Comparison of ENCODE assay signal across 2 cellular contexts in the genomic region with DNA sequence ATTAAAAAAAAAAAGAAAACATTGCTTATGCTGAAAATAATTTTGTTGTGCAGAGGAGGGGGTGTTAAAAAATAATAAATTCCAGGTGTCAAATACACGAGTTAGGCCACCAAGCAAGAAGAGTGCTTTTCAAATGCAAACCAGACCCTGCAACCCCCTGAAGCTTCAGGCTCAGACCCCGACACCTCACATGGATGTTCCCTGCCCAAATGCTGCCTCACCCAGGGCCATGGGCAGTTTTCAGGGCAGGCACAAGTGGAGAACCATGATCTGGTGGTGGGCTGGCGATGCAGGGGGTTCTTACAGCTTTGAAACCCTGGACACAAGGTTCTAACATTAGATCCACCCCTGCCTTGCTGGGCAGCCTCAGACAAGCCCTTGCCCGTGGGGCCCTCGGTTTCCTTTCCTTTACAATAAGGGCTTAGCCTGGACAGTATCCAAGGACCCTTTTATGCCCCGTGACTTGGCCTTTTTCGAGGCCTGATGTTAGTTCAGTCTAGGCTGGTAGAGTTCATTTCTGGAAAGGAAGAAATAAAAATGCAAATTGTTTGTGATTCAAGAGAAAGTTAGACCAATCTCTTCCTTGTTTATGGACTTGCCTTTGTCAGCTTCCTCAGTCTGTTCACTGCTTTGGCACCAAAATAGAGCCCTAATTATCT.
TF ChIP-seq lines count a peak whose summit lies in the region.

No MANE protein-coding gene starts in this region.

TF ChIP-seq in GM23338, 12 proteins besides CTCF, POLR2A, EP300 and RAD21 (continues in another document):
- TF ChIP-seq ZNF331 (CRISPR knock-in tag; IDR thresholded peaks at IDR 0.05; ENCODE audit: low read depth) (no peak), ZNF114 (CRISPR knock-in tag; IDR thresholded peaks at IDR 0.05) (no peak), STAT1 (IDR thresholded peaks at IDR 0.05; ENCODE audit: unreplicated experiment) (no peak), NANOG (IDR thresholded peaks at IDR 0.05; ENCODE audit: borderline replicate concordance) (no peak), EZH2phosphoT487 (IDR thresholded peaks at IDR 0.05; ENCODE audit: unreplicated experiment) (no peak)
- TF ChIP-seq, protein P1, sequence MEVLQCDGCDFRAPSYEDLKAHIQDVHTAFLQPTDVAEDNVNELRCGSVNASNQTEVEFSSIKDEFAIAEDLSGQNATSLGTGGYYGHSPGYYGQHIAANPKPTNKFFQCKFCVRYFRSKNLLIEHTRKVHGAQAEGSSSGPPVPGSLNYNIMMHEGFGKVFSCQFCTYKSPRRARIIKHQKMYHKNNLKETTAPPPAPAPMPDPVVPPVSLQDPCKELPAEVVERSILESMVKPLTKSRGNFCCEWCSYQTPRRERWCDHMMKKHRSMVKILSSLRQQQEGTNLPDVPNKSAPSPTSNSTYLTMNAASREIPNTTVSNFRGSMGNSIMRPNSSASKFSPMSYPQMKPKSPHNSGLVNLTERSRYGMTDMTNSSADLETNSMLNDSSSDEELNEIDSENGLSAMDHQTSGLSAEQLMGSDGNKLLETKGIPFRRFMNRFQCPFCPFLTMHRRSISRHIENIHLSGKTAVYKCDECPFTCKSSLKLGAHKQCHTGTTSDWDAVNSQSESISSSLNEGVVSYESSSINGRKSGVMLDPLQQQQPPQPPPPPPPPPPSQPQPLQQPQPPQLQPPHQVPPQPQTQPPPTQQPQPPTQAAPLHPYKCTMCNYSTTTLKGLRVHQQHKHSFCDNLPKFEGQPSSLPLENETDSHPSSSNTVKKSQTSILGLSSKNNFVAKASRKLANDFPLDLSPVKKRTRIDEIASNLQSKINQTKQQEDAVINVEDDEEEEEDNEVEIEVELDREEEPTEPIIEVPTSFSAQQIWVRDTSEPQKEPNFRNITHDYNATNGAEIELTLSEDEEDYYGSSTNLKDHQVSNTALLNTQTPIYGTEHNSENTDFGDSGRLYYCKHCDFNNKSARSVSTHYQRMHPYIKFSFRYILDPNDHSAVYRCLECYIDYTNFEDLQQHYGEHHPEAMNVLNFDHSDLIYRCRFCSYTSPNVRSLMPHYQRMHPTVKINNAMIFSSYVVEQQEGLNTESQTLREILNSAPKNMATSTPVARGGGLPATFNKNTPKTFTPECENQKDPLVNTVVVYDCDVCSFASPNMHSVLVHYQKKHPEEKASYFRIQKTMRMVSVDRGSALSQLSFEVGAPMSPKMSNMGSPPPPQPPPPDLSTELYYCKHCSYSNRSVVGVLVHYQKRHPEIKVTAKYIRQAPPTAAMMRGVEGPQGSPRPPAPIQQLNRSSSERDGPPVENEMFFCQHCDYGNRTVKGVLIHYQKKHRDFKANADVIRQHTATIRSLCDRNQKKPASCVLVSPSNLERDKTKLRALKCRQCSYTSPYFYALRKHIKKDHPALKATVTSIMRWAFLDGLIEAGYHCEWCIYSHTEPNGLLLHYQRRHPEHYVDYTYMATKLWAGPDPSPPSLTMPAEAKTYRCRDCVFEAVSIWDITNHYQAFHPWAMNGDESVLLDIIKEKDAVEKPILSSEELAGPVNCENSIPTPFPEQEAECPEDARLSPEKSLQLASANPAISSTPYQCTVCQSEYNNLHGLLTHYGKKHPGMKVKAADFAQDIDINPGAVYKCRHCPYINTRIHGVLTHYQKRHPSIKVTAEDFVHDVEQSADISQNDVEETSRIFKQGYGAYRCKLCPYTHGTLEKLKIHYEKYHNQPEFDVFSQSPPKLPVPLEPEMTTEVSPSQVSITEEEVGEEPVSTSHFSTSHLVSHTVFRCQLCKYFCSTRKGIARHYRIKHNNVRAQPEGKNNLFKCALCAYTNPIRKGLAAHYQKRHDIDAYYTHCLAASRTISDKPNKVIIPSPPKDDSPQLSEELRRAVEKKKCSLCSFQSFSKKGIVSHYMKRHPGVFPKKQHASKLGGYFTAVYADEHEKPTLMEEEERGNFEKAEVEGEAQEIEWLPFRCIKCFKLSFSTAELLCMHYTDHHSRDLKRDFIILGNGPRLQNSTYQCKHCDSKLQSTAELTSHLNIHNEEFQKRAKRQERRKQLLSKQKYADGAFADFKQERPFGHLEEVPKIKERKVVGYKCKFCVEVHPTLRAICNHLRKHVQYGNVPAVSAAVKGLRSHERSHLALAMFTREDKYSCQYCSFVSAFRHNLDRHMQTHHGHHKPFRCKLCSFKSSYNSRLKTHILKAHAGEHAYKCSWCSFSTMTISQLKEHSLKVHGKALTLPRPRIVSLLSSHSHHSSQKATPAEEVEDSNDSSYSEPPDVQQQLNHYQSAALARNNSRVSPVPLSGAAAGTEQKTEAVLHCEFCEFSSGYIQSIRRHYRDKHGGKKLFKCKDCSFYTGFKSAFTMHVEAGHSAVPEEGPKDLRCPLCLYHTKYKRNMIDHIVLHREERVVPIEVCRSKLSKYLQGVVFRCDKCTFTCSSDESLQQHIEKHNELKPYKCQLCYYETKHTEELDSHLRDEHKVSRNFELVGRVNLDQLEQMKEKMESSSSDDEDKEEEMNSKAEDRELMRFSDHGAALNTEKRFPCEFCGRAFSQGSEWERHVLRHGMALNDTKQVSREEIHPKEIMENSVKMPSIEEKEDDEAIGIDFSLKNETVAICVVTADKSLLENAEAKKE (CRISPR knock-in tag; IDR thresholded peaks at IDR 0.05), result no peak
- TF ChIP-seq, protein P2, sequence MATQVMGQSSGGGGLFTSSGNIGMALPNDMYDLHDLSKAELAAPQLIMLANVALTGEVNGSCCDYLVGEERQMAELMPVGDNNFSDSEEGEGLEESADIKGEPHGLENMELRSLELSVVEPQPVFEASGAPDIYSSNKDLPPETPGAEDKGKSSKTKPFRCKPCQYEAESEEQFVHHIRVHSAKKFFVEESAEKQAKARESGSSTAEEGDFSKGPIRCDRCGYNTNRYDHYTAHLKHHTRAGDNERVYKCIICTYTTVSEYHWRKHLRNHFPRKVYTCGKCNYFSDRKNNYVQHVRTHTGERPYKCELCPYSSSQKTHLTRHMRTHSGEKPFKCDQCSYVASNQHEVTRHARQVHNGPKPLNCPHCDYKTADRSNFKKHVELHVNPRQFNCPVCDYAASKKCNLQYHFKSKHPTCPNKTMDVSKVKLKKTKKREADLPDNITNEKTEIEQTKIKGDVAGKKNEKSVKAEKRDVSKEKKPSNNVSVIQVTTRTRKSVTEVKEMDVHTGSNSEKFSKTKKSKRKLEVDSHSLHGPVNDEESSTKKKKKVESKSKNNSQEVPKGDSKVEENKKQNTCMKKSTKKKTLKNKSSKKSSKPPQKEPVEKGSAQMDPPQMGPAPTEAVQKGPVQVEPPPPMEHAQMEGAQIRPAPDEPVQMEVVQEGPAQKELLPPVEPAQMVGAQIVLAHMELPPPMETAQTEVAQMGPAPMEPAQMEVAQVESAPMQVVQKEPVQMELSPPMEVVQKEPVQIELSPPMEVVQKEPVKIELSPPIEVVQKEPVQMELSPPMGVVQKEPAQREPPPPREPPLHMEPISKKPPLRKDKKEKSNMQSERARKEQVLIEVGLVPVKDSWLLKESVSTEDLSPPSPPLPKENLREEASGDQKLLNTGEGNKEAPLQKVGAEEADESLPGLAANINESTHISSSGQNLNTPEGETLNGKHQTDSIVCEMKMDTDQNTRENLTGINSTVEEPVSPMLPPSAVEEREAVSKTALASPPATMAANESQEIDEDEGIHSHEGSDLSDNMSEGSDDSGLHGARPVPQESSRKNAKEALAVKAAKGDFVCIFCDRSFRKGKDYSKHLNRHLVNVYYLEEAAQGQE (IDR thresholded peaks at IDR 0.05; ENCODE audit: unreplicated experiment), result no peak
- TF ChIP-seq, protein P3, sequence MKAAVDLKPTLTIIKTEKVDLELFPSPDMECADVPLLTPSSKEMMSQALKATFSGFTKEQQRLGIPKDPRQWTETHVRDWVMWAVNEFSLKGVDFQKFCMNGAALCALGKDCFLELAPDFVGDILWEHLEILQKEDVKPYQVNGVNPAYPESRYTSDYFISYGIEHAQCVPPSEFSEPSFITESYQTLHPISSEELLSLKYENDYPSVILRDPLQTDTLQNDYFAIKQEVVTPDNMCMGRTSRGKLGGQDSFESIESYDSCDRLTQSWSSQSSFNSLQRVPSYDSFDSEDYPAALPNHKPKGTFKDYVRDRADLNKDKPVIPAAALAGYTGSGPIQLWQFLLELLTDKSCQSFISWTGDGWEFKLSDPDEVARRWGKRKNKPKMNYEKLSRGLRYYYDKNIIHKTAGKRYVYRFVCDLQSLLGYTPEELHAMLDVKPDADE (IDR thresholded peaks at IDR 0.05), result no peak

TF ChIP-seq in H1, 55 proteins besides CTCF, POLR2A, EP300 and RAD21:
- TF ChIP-seq JUND (IDR thresholded peaks at IDR 0.05; ENCODE audit: low read length) (no peak), HDAC6 (IDR thresholded peaks at IDR 0.05; ENCODE audit: low read depth, low read length) (no peak), BRCA1 (IDR thresholded peaks at IDR 0.05; ENCODE audit: low read depth, low read length) (no peak), MAFK (IDR thresholded peaks at IDR 0.05; ENCODE audit: low read depth, low read length) (no peak), CREB1 (IDR thresholded peaks at IDR 0.05) (no peak), KDM4A (IDR thresholded peaks at IDR 0.05; ENCODE audit: low read depth, low read length, severe bottlenecking) (no peak), TAF1 (IDR thresholded peaks at IDR 0.05; ENCODE audit: low read depth, low read length) (no peak), NRF1 (IDR thresholded peaks at IDR 0.05; ENCODE audit: low read depth, low read length) (no peak), POLR2AphosphoS5 (IDR thresholded peaks at IDR 0.05; ENCODE audit: low read depth, low read length) (no peak), RXRA (IDR thresholded peaks at IDR 0.05; ENCODE audit: insufficient read depth, low read depth, low read length) (no peak), TCF12 (IDR thresholded peaks at IDR 0.05; ENCODE audit: low read depth, low read length) (no peak), BCL11A (IDR thresholded peaks at IDR 0.05; ENCODE audit: low read depth in 2 of 2, low read length in 2 of 2) (no peak)
TF ChIP-seq in H1: peak in this region for 0.
